1 cellular context compared by ENCODE assay signal in genomic region chr1:38929476-38929875, GRCh38.
TF ChIP-seq lines count a peak whose summit lies in the region.

No MANE protein-coding gene starts in this region.

TF ChIP-seq in SK-N-SH, 30 proteins besides CTCF, POLR2A, EP300 and RAD21:
- TF ChIP-seq FOXJ3 (CRISPR knock-in tag; IDR thresholded peaks at IDR 0.05), result no peak
- TF ChIP-seq REST (IDR thresholded peaks at IDR 0.05; ENCODE audit: low read depth, low read length), result no peak
- peak; percentile 87 for TF ChIP-seq RFX5 (IDR thresholded peaks at IDR 0.05; ENCODE audit: low read length)
- no peak for TF ChIP-seq USF1 (IDR thresholded peaks at IDR 0.05; ENCODE audit: borderline replicate concordance, low read depth)
- TF ChIP-seq ELF1 (IDR thresholded peaks at IDR 0.05), result no peak
